ENCODE assay signal across 8 cellular contexts in genomic region chr2:233053928-233054774, GRCh38. TPM values are rescaled to one million over a fixed set of nuclear protein-coding genes. Genes with fewer than 3 reads are reported as not detected.
A peak's percentile ranks its signal among the peaks of the same experiment; 100 is the strongest.
DNase-seq lines count a peak whose midpoint lies in the region; ATAC-seq and TF ChIP-seq lines count a peak whose summit lies in the region.

No MANE protein-coding gene starts in this region.

- DNase-seq in AG10803 (ENCODE audit: low read depth), result peak; percentile 17
- peak; percentile 41 for DNase-seq in NCI-H69 (lab: John Stamatoyannopoulos, UW)
- peak; percentile 92 for DNase-seq in activated CD8-positive, alpha-beta memory T cell treated with anti-CD3 and anti-CD28 coated beads for 24 hours
- DNase-seq in epidermal melanocyte (ENCODE audit: insufficient read length, low spot score), result peak; percentile 48
- peak; percentile 77 for DNase-seq in stomach

- H3K4me3 ChIP-seq in AG10803 (ENCODE audit: low read length) (no peak overlapping the region), stomach (no peak overlapping the region)

- no peak for TF ChIP-seq EP300 in stomach (IDR thresholded peaks at IDR 0.05)

- no peak overlapping the region for H3K27ac Mint-ChIP-seq in nephron

- peaks cover 9% of the 10 kb centered on the region for H3K4me1 Mint-ChIP-seq in nephron

- TF ChIP-seq CTCF in AG10803 (conservative IDR thresholded peaks at IDR 0.05; ENCODE audit: low read length), result peak; percentile 84
- peak; percentile 76 to 85 (median 79) for TF ChIP-seq CTCF in nephron (IDR thresholded peaks at IDR 0.05; ENCODE audit: unreplicated experiment in 3 of 3)
- peak in 6 of 7 experiments; percentile 16 to 91 (median 72) for TF ChIP-seq CTCF in stomach (IDR thresholded peaks at IDR 0.05)

- H3K27me3 ChIP-seq in stomach, result peaks cover 0 to 30% (median 0%) of the 10 kb centered on the region in 3 donors

- peaks cover 0 to 11% (median 4%) of the 10 kb centered on the region in 4 donors for H3K4me1 ChIP-seq in stomach

- TF ChIP-seq POLR2A in stomach (IDR thresholded peaks at IDR 0.05), result no peak

- no peaks in the 10 kb centered on the region for H3K36me3 Mint-ChIP-seq in nephron (ENCODE audit: low read depth)

- peaks cover 36% of the 10 kb centered on the region for H3K27me3 Mint-ChIP-seq in nephron (ENCODE audit: low read depth)

- ATAC-seq in GM18909 (IDR thresholded peaks at IDR 0.05; ENCODE audit: poor library complexity, unreplicated experiment) (peak; percentile 50), HG03342 (IDR thresholded peaks at IDR 0.05; ENCODE audit: unreplicated experiment) (no peak)

- no peak overlapping the region for H3K4me3 Mint-ChIP-seq in nephron

- no peak overlapping the region for H3K27ac ChIP-seq in stomach

- 24 to 29% (median 24%) methylated on average over 16 to 22 of the region's 22 CpGs for WGBS in stomach, 5 donors

- H3K36me3 ChIP-seq in stomach, result no peaks in the 10 kb centered on the region

- no peaks in the 10 kb centered on the region for H3K9me3 ChIP-seq in stomach

- H3K9me3 Mint-ChIP-seq in nephron, result no peaks in the 10 kb centered on the region

- intact Hi-C loops in stomach (cut with DNase I; ENCODE audit: low total_unique reads), result no loop called here

RNA-seq across cellular contexts. Expression of gene INPP5D, which starts 6.0 kb away (rescaled TPM):
- 100 to 1,000 TPM in 1 of 5 donors, 10 to 100 TPM in 2, 1 to 10 TPM in 2; 8.1 to 564 (median 11.2) TPM for total RNA-seq in stomach
- 1 to 10 TPM; 3.7 to 5.2 (median 4.7) TPM for polyA plus RNA-seq in stomach

RNA-seq across cellular contexts. Expression of gene NEU2, which starts 21.7 kb away (rescaled TPM):
- not detected for total RNA-seq in stomach
- polyA plus RNA-seq in stomach, result not detected

RNA-seq across cellular contexts. Expression of gene NGEF, which starts 41.1 kb away (rescaled TPM):
- 10 to 100 TPM in 3 of 5 donors, 1 to 10 TPM in 2; 4.2 to 30.9 (median 16.9) TPM for total RNA-seq in stomach
- 1 to 10 TPM; 2.6 to 4.2 (median 3.5) TPM for polyA plus RNA-seq in stomach

Comparison
In these comparisons a context has a peak if more than half of its experiments do, and no peak if none do; other contexts are left out.
1. DNase-seq: peak in every context shown above with its lines; median percentile 92 in activated CD8-positive, alpha-beta memory T cell treated with anti-CD3 and anti-CD28 coated beads for 24 hours; 77 in stomach; 48 in epidermal melanocyte; 41 in NCI-H69; 17 in AG10803.